ENCODE assay signal across 7 cellular contexts in the genomic region with DNA sequence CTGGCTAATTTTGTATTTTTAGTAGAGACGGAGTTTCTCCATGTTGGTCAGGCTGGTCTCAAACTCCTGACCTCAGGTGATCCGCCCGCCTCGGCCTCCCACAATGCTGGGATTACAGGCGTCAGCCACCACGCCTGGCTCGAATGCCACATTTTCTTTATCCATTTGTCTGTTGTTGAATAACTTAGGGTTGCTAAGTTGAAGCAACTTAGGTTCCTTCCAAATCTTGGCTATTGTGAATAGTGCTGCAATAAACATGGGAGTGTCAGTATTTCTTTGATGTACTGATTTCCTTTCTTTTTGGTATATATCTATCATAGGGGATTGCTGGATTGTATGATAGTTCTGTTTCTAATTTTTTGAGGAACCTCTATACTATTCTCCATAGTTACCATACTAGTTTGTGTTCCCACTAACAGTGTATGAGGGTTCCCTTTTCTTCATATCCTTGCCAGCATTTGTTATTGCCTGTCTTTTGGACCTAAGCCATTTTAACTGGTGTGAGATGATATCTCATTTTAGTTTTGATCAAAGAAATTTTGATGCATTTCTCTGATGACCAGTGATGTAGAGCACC. TPM values are rescaled to one million over a fixed set of nuclear protein-coding genes. Genes with fewer than 3 reads are reported as not detected.
A peak's percentile ranks its signal among the peaks of the same experiment; 100 is the strongest.
DNase-seq lines count a peak whose midpoint lies in the region; ATAC-seq, FAIRE-seq and TF ChIP-seq lines count a peak whose summit lies in the region.
"Not testable (repeated sequence)": the region's sequence is repeated elsewhere in the genome, so short reads cannot be mapped to it uniquely, and the experiment has no call there.

No MANE protein-coding gene starts in this region.

- not testable (repeated sequence) for H3K9me3 ChIP-seq in A549; CD8-positive, alpha-beta T cell (ENCODE audit: low read length); T-helper 17 cell (ENCODE audit: control insufficient read depth, low read length, poor library complexity, severe bottlenecking)

- peak; percentile 74 for FAIRE-seq in A549 (lab: Jason Lieb, UNC)

- TF ChIP-seq RAD21 in A549 (conservative IDR thresholded peaks at IDR 0.05 in 1 of 2, IDR thresholded peaks at IDR 0.05 in 1 of 2) = not testable (repeated sequence)

- CTCF ChIA-PET in A549 (lab: Yijun Ruan, JAX); CD8-positive, alpha-beta T cell (lab: Charles Lee): not testable (repeated sequence)

- H3K4me2 ChIP-seq in A549 = not testable (repeated sequence)

- not testable (repeated sequence) for H3K4me3 ChIP-seq in A549; CD8-positive, alpha-beta T cell (ENCODE audit: low read depth, low read length)

- not testable (repeated sequence) for H3K4me1 ChIP-seq in A549; CD8-positive, alpha-beta T cell (ENCODE audit: insufficient read depth, low read length)

- not testable (repeated sequence) for H3K27me3 ChIP-seq in CD8-positive, alpha-beta T cell (ENCODE audit: insufficient read depth, low read length)

- not testable (repeated sequence) for H3K36me3 ChIP-seq in CD8-positive, alpha-beta T cell (ENCODE audit: insufficient read depth, low read length)

- peak overlapping the region; percentile 34 for H3K27ac Mint-ChIP-seq in CD8-positive, alpha-beta T cell
- H3K27ac Mint-ChIP-seq in T-helper 17 cell (peak overlapping the region; percentile 47), natural killer cell (peak overlapping the region; percentile 44 to 65)
- peak overlapping the region; percentile 46 for H3K27ac Mint-ChIP-seq in activated T-cell treated with anti-CD3 and anti-CD28 coated beads, Interleukin-2, amount 50 U/mL, for 72 hours
- peak overlapping the region; percentile 35 to 46 for H3K27ac Mint-ChIP-seq in effector memory CD8-positive, alpha-beta T cell

- H3K9me3 Mint-ChIP-seq in CD8-positive, alpha-beta T cell; activated T-cell treated with anti-CD3 and anti-CD28 coated beads, Interleukin-2, amount 50 U/mL, for 72 hours; effector memory CD8-positive, alpha-beta T cell; natural killer cell: not testable (repeated sequence)

- ATAC-seq in A549; CD8-positive, alpha-beta T cell; T-helper 17 cell; activated T-cell treated with anti-CD3 and anti-CD28 coated beads, Interleukin-2, amount 50 U/mL, for 72 hours (replicated peaks in 1 of 2); effector memory CD8-positive, alpha-beta T cell (replicated peaks); natural killer cell: not testable (repeated sequence)
- peak; percentile 73 for ATAC-seq in left colon

- not testable (repeated sequence) for H3K27ac ChIP-seq in A549; CD8-positive, alpha-beta T cell (ENCODE audit: low read depth, low read length)

- H3K4me3 Mint-ChIP-seq in CD8-positive, alpha-beta T cell; T-helper 17 cell; activated T-cell treated with anti-CD3 and anti-CD28 coated beads, Interleukin-2, amount 50 U/mL, for 72 hours; effector memory CD8-positive, alpha-beta T cell; natural killer cell: not testable (repeated sequence)

- not testable (repeated sequence) for DNase-seq in A549 (ENCODE audit: low read depth in 1 of 2, low spot score in 1 of 2); CD8-positive, alpha-beta T cell; T-helper 17 cell; activated T-cell treated with anti-CD3 and anti-CD28 coated beads, Interleukin-2, amount 50 U/mL, for 72 hours; effector memory CD8-positive, alpha-beta T cell; left colon; natural killer cell

- WGBS in A549 (ENCODE audit: missing lambda C conversion rate) = 98% methylated on average over 7 of the region's 7 CpGs

- intact Hi-C loops in CD8-positive, alpha-beta T cell (cut with DNase I, micrococcal nuclease); left colon (cut with DNase I, micrococcal nuclease); natural killer cell (cut with micrococcal nuclease): not testable (repeated sequence)

- not testable (repeated sequence) for TF ChIP-seq EP300 in A549 (IDR thresholded peaks at IDR 0.05)

- H3K36me3 Mint-ChIP-seq in CD8-positive, alpha-beta T cell = peaks cover 11% of the 10 kb centered on the region
- H3K36me3 Mint-ChIP-seq in T-helper 17 cell (ENCODE audit: low read depth); activated T-cell treated with anti-CD3 and anti-CD28 coated beads, Interleukin-2, amount 50 U/mL, for 72 hours (ENCODE audit: insufficient read depth in 2 of 2); effector memory CD8-positive, alpha-beta T cell (ENCODE audit: insufficient read depth); natural killer cell: not testable (repeated sequence)

- POLR2A ChIA-PET in A549 (lab: Yijun Ruan, JAX) = interaction anchor here (0.6 kb wide), 1 partner anchor 26 kb away, joined by 3 read pairs; no protein-coding TSS in a partner anchor
- POLR2A ChIA-PET in CD8-positive, alpha-beta T cell (lab: Charles Lee) = not testable (repeated sequence)

- TF ChIP-seq POLR2A in A549 (IDR thresholded peaks at IDR 0.05; ENCODE audit: low read length) = not testable (repeated sequence)

- H3K4me1 Mint-ChIP-seq in CD8-positive, alpha-beta T cell (ENCODE audit: low read depth) = peaks cover 50% of the 10 kb centered on the region
- H3K4me1 Mint-ChIP-seq in T-helper 17 cell = peaks cover 37% of the 10 kb centered on the region
- peaks cover 18% of the 10 kb centered on the region for H3K4me1 Mint-ChIP-seq in activated T-cell treated with anti-CD3 and anti-CD28 coated beads, Interleukin-2, amount 50 U/mL, for 72 hours (ENCODE audit: low read depth)
- H3K4me1 Mint-ChIP-seq in effector memory CD8-positive, alpha-beta T cell (ENCODE audit: low read depth in 2 of 2) = peaks cover 33 to 59% of the 10 kb centered on the region in 2 donors
- peaks cover 49 to 68% of the 10 kb centered on the region in 2 donors for H3K4me1 Mint-ChIP-seq in natural killer cell

- TF ChIP-seq CTCF in A549 (IDR thresholded peaks at IDR 0.05); CD8-positive, alpha-beta T cell (IDR thresholded peaks at IDR 0.05); natural killer cell (IDR thresholded peaks at IDR 0.05): not testable (repeated sequence)

- not testable (repeated sequence) for H3K27me3 Mint-ChIP-seq in CD8-positive, alpha-beta T cell (ENCODE audit: low read depth); T-helper 17 cell; activated T-cell treated with anti-CD3 and anti-CD28 coated beads, Interleukin-2, amount 50 U/mL, for 72 hours (ENCODE audit: low read depth); effector memory CD8-positive, alpha-beta T cell; natural killer cell (ENCODE audit: low read depth in 2 of 2)

RNA-seq across cellular contexts. Expression of gene DENND4C, which starts 29.3 kb away (rescaled TPM):
- 40.9 and 44.1 TPM in 2 replicates for polyA plus RNA-seq in A549 (2011; rRNA removed)
- 5.9 and 6.2 TPM in 2 replicates for polyA plus RNA-seq in A549 (2012; cell fraction: cytosol; rRNA removed)
- polyA plus RNA-seq in A549 (2012; cell fraction: nucleus; rRNA removed) = 6.8 and 7.7 TPM in 2 replicates
- 15.0 to 17.4 TPM (median 16.0 TPM) in 3 replicates for polyA plus RNA-seq in A549 (2017; fragmentation: RNase III; extraction: RNeasy Plus Mini Kit Qiagen cat#74134 plus additional on column Dnase treatment)
- polyA minus RNA-seq in A549 (2011; rRNA and poly(A)+ RNA removed) = 34.6 and 48.4 TPM in 2 replicates
- total RNA-seq in CD8-positive, alpha-beta T cell = 10 to 100 TPM; 27.4 to 29.8 TPM
- 10 to 100 TPM; 49.4 to 54.4 TPM for total RNA-seq in T-helper 17 cell
- total RNA-seq in activated T-cell treated with anti-CD3 and anti-CD28 coated beads, Interleukin-2, amount 50 U/mL, for 72 hours = 10 to 100 TPM; 26.0 to 28.9 TPM
- total RNA-seq in left colon = 10 to 100 TPM; 59.6 to 67.0 TPM
- total RNA-seq in natural killer cell = 100 to 1,000 TPM in 2 of 3 donors, 10 to 100 TPM in 1; 82.6 to 115 (median 100) TPM
